In the genomic region with DNA sequence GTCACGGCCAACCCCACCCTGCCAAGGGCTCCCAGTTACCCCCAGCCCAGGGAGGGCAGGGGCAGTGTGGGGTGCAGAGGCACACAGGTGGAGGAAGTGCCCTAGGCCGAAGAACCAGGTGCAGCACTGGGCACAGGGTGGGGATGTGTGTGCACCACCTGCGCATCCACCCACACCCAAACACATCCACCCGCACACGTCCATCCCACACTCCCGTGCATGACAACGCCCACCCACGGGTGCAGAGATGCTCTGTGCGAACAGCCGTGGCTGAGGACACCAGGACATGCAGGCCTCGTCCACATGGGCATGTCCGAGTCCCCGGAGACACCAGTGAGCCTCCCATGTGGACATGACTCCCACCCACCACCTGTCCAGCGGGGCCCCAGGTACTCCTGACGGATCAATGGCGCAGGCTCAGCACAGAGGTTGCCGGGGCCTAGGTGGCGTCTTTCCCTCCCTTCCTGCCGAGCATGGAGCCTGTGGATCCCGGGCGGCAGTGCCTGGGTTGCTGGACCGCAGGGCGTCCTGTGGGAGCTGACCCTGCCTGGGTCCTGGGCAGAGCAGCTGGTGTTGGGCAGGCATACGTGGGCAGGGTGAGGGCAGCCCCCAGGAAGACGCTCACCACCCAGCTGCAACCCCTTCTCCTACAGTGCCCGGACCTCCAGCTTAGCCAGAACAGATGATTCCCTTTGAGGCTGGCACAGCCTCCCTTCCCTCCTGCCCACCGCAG, we compare ENCODE assay signal across 23 cellular contexts. TPM values are rescaled to one million over a fixed set of nuclear protein-coding genes. Genes with fewer than 3 reads are reported as not detected.
A peak's percentile ranks its signal among the peaks of the same experiment; 100 is the strongest.
DNase-seq lines count a peak whose midpoint lies in the region; ATAC-seq, FAIRE-seq and TF ChIP-seq lines count a peak whose summit lies in the region.
"Had no signal": no experiment of that assay in that cellular context is flagged by ENCODE, and none has a peak within 500 bp of the region (broad histone marks: within the 10 kb centered on the region; RNA-seq: fewer than 3 reads in every experiment).

No MANE protein-coding gene starts in this region.

- TF ChIP-seq POLR2A in H1 (IDR thresholded peaks at IDR 0.05; ENCODE audit: control extremely low read depth in 1 of 2, low read depth in 2 of 2, low read length in 2 of 2) = no peak

- WGBS in mammary epithelial cell (ENCODE audit: low coverage, missing lambda C conversion rate) = 95% methylated on average over 16 of the region's 27 CpGs
- WGBS in H1 (ENCODE audit: extremely low coverage in 1 of 2, insufficient coverage in 1 of 2, insufficient read length in 1 of 2, insufficient replicate concordance in 2 of 2, low coverage in 1 of 2, low lambda C conversion rate in 2 of 2, missing lambda C conversion rate in 1 of 2), 2 experiments = 84% methylated on average over 27 of the region's 27 CpGs; no CpG with 5 or more reads in 1 of the 2 experiments

- H3K23ac ChIP-seq in H1 (ENCODE audit: insufficient read length) = no peak overlapping the region

- BruUV-seq in MCF 10A (replicated peaks; lab: Mats Ljungman, UMichigan) = no TSS peak
- no TSS peak for BruUV-seq in mammary epithelial cell (replicated peaks; lab: Mats Ljungman, UMichigan)

- H3K27ac Mint-ChIP-seq in MCF 10A (ENCODE audit: low read depth, unreplicated experiment) = peak overlapping the region; percentile 54
- peak overlapping the region; percentile 45 for H3K27ac Mint-ChIP-seq in stimulated activated naive B cell treated with anti-CD40 and anti-IgM and Interleukin-4, amounts not matched to agents 10 μg/mL and 1 μg/mL and 100 μg/mL, for 72 hours
- H3K27ac Mint-ChIP-seq: CD4-positive, CD25-positive, alpha-beta regulatory T cell had no signal

- in situ Hi-C loops in mammary epithelial cell (cut with MboI; ENCODE audit: low sequenced_read_pairs in 2 of 2) = no loop called here

- H3K9me3 Mint-ChIP-seq in MCF 10A (ENCODE audit: unreplicated experiment) = no peaks in the 10 kb centered on the region
- no peaks in the 10 kb centered on the region for H3K9me3 Mint-ChIP-seq in stimulated activated naive B cell treated with anti-CD40 and anti-IgM and Interleukin-4, amounts not matched to agents 10 μg/mL and 1 μg/mL and 100 μg/mL, for 72 hours
- H3K9me3 Mint-ChIP-seq: CD4-positive, CD25-positive, alpha-beta regulatory T cell had no signal

- peaks cover 6% of the 10 kb centered on the region for H3K4me1 Mint-ChIP-seq in MCF 10A (ENCODE audit: insufficient read depth, unreplicated experiment)
- H3K4me1 Mint-ChIP-seq in stimulated activated naive B cell treated with anti-CD40 and anti-IgM and Interleukin-4, amounts not matched to agents 10 μg/mL and 1 μg/mL and 100 μg/mL, for 72 hours = peaks cover 24 to 28% of the 10 kb centered on the region in 2 donors

- H3K4ac ChIP-seq in H1 (replicated peaks; ENCODE audit: insufficient read length, low read depth, low read length) = no peak overlapping the region

- H3K9ac ChIP-seq in mammary epithelial cell (ENCODE audit: insufficient read depth, low read length) = no peak overlapping the region
- no peak overlapping the region for H3K9ac ChIP-seq in H1 (replicated peaks in 1 of 4; ENCODE audit: extremely low read depth in 1 of 4, low read depth in 3 of 4, low read length in 3 of 4)

- no peak overlapping the region for H2BK15ac ChIP-seq in H1 (ENCODE audit: low read length)

- H4K5ac ChIP-seq in H1 (ENCODE audit: insufficient read length, low read depth, low read length) = no peak overlapping the region

- H2BK20ac ChIP-seq in H1 (ENCODE audit: low read length) = no peak overlapping the region

- H3K27me3 ChIP-seq in mammary epithelial cell (ENCODE audit: insufficient read depth, low read length) (no peaks in the 10 kb centered on the region), H1 (replicated peaks in 1 of 4; ENCODE audit: control insufficient read depth in 3 of 4, extremely low read depth in 1 of 4, insufficient read depth in 3 of 4, low read length in 3 of 4) (no peaks in the 10 kb centered on the region), right atrium auricular region (no peaks in the 10 kb centered on the region)
- H3K27me3 ChIP-seq: SJCRH30 had no signal

- H3K27me3 Mint-ChIP-seq in MCF 10A (ENCODE audit: insufficient read depth, unreplicated experiment) = no peaks in the 10 kb centered on the region
- no peaks in the 10 kb centered on the region for H3K27me3 Mint-ChIP-seq in stimulated activated naive B cell treated with anti-CD40 and anti-IgM and Interleukin-4, amounts not matched to agents 10 μg/mL and 1 μg/mL and 100 μg/mL, for 72 hours
- H3K27me3 Mint-ChIP-seq: CD4-positive, CD25-positive, alpha-beta regulatory T cell had no signal

- CTCF ChIA-PET in MCF 10A (lab: Yijun Ruan, JAX) = no interaction called here
- CTCF ChIA-PET in mammary epithelial cell (lab: Charles Lee; ENCODE audit: low non-redundant PET) = no interaction called here
- CTCF ChIA-PET in HEK293 (lab: Yijun Ruan, JAX) = no interaction called here
- CTCF ChIA-PET in H1 (lab: Charles Lee; ENCODE audit: partially characterized antibody) = interaction anchor here (0.5 kb wide), 1 partner anchor 1000 kb away, joined by 3 read pairs; no protein-coding TSS in a partner anchor

- H3K36me3 ChIP-seq in mammary epithelial cell (ENCODE audit: insufficient read depth, low read length) (peaks cover 19% of the 10 kb centered on the region), HEK293 (ENCODE audit: control insufficient read depth in 2 of 2, insufficient read depth in 1 of 2, low read length in 2 of 2) (peaks cover 0 to 100% of the 10 kb centered on the region in 2 experiments; a peak in 2 of 3 replicates), H1 (ENCODE audit: control insufficient read depth in 2 of 4, insufficient read depth in 4 of 4, low read length in 3 of 4) (peaks cover 14 to 66% (median 32%) of the 10 kb centered on the region in 4 experiments; a peak in 7 of 8 replicates), right atrium auricular region (peaks cover 83% of the 10 kb centered on the region)

- no peak overlapping the region for H3K14ac ChIP-seq in H1 (ENCODE audit: insufficient read length)

- H3K56ac ChIP-seq in H1 (replicated peaks; ENCODE audit: insufficient read length, low read depth, low read length) = no peak overlapping the region

- no peak for ATAC-seq in stimulated activated naive B cell treated with anti-CD40 and anti-IgM and Interleukin-4, amounts not matched to agents 10 μg/mL and 1 μg/mL and 100 μg/mL, for 72 hours (replicated peaks)

- H3K4me1 ChIP-seq in mammary epithelial cell (ENCODE audit: insufficient read depth, low read length) (no peaks in the 10 kb centered on the region), HEK293 (ENCODE audit: control insufficient read depth, insufficient read depth, low read length) (no peaks in the 10 kb centered on the region), H1 (replicated peaks in 1 of 4; ENCODE audit: control insufficient read depth in 3 of 4, insufficient read depth in 4 of 4, low read length in 3 of 4) (no peaks in the 10 kb centered on the region), right atrium auricular region (peaks cover 0 to 35% of the 10 kb centered on the region in 2 donors)
- H3K4me1 ChIP-seq: SJCRH30 had no signal

- TF ChIP-seq CTCF in MCF 10A (IDR thresholded peaks at IDR 0.05; ENCODE audit: unreplicated experiment) = no peak
- TF ChIP-seq CTCF in mammary epithelial cell (conservative IDR thresholded peaks at IDR 0.05 in 1 of 2, IDR thresholded peaks at IDR 0.05 in 1 of 2; ENCODE audit: extremely low read depth in 1 of 2, insufficient read depth in 1 of 2, low read depth in 1 of 2, low read length in 2 of 2) = no peak
- no peak for TF ChIP-seq CTCF in HEK293 (tag by site-specific recombination; IDR thresholded peaks at IDR 0.05)
- no peak for TF ChIP-seq CTCF in H1 (IDR thresholded peaks at IDR 0.05; ENCODE audit: control extremely low read depth in 1 of 3, insufficient read depth in 1 of 3, low read depth in 1 of 3, low read length in 3 of 3)
- TF ChIP-seq CTCF in right atrium auricular region (IDR thresholded peaks at IDR 0.05) = no peak

- TF ChIP-seq EP300 in H1 (IDR thresholded peaks at IDR 0.05; ENCODE audit: borderline replicate concordance in 1 of 2, low read depth in 2 of 2, low read length in 2 of 2) = no peak

- peaks cover 11% of the 10 kb centered on the region for H3K79me1 ChIP-seq in H1 (ENCODE audit: low read depth, low read length)

- H3K4me3 ChIP-seq in mammary epithelial cell (replicated peaks in 1 of 3; ENCODE audit: insufficient read depth in 1 of 3, low read depth in 2 of 3, low read length in 3 of 3) (no peak overlapping the region), HEK293 (ENCODE audit: low read depth, low read length) (no peak overlapping the region), H1 (ENCODE audit: extremely low read depth in 1 of 4, insufficient read depth in 2 of 4, low read depth in 3 of 4, low read length in 4 of 4) (no peak overlapping the region), right atrium auricular region (no peak overlapping the region)
- H3K4me3 ChIP-seq: SJCRH30 had no signal

- dilution Hi-C loops in mammary epithelial cell (cut with HindIII; ENCODE audit: low sequenced_read_pairs) = no loop called here

- H3K4me3 Mint-ChIP-seq in MCF 10A (ENCODE audit: unreplicated experiment) = no peak overlapping the region
- no peak overlapping the region for H3K4me3 Mint-ChIP-seq in stimulated activated naive B cell treated with anti-CD40 and anti-IgM and Interleukin-4, amounts not matched to agents 10 μg/mL and 1 μg/mL and 100 μg/mL, for 72 hours
- H3K4me3 Mint-ChIP-seq: CD4-positive, CD25-positive, alpha-beta regulatory T cell had no signal

- H3K4me2 ChIP-seq in mammary epithelial cell (ENCODE audit: insufficient read depth, low read depth, low read length) = no peak overlapping the region
- no peak overlapping the region for H3K4me2 ChIP-seq in H1 (ENCODE audit: insufficient read depth in 1 of 2, low read depth in 2 of 2, low read length in 2 of 2)

- peaks cover 17% of the 10 kb centered on the region for H3K79me2 ChIP-seq in mammary epithelial cell (ENCODE audit: insufficient read depth, low read length)
- no peaks in the 10 kb centered on the region; a peak in 1 of 4 replicates for H3K79me2 ChIP-seq in H1 (ENCODE audit: control insufficient read depth in 1 of 2, insufficient read depth in 2 of 2, low read length in 2 of 2)

- H3K9me3 ChIP-seq in mammary epithelial cell (replicated peaks; ENCODE audit: insufficient read depth, low read length) (no peaks in the 10 kb centered on the region), HEK293 (ENCODE audit: control insufficient read depth, insufficient read depth, low read depth, low read length) (no peaks in the 10 kb centered on the region), H1 (ENCODE audit: insufficient read depth in 2 of 2, low read depth in 1 of 2, low read length in 1 of 2) (no peaks in the 10 kb centered on the region), right atrium auricular region (no peaks in the 10 kb centered on the region)
- H3K9me3 ChIP-seq: SJCRH30 had no signal

- H2AFZ ChIP-seq in mammary epithelial cell (ENCODE audit: low read depth, low read length) (no peak overlapping the region), H1 (ENCODE audit: low read length) (no peak overlapping the region)

- H3K36me3 Mint-ChIP-seq in MCF 10A (ENCODE audit: insufficient read depth, unreplicated experiment) = peaks cover 90% of the 10 kb centered on the region
- H3K36me3 Mint-ChIP-seq in stimulated activated naive B cell treated with anti-CD40 and anti-IgM and Interleukin-4, amounts not matched to agents 10 μg/mL and 1 μg/mL and 100 μg/mL, for 72 hours = peaks cover 73 to 75% of the 10 kb centered on the region in 2 donors

- H2BK120ac ChIP-seq in H1 (replicated peaks; ENCODE audit: low read depth, low read length) = no peak overlapping the region

- no peak for FAIRE-seq in H1 (lab: Jason Lieb, UNC)
- FAIRE-seq: D721Med, G401.6, RCC 7860 had no signal

- no peak for TF ChIP-seq RAD21 in H1 (IDR thresholded peaks at IDR 0.05 in 1 of 2, conservative IDR thresholded peaks at IDR 0.05 in 1 of 2; ENCODE audit: low read depth in 2 of 2, low read length in 2 of 2)

- no peak overlapping the region for H3K18ac ChIP-seq in H1 (ENCODE audit: extremely low read depth, low read length)

- intact Hi-C loops in MCF 10A (cut with micrococcal nuclease) (no loop called here), mammary epithelial cell (cut with micrococcal nuclease) (no loop called here)

- POLR2A ChIA-PET in MCF 10A (lab: Yijun Ruan, JAX) (no interaction called here), HEK293 (lab: Yijun Ruan, JAX) (no interaction called here), H1 (lab: Charles Lee; ENCODE audit: partially characterized antibody) (no interaction called here)

- no peak overlapping the region for H2AK5ac ChIP-seq in H1 (ENCODE audit: low read depth, low read length)

- H3K27ac ChIP-seq in mammary epithelial cell (ENCODE audit: insufficient read depth, low read depth, low read length) = no peak overlapping the region
- H3K27ac ChIP-seq in HEK293 (ENCODE audit: extremely low read depth, low read depth, low read length) = no peak overlapping the region
- peak overlapping the region; percentile 1; the same call in 1 of the 2 replicates for H3K27ac ChIP-seq in H1 (ENCODE audit: low read depth, low read length)
- H3K27ac ChIP-seq in right atrium auricular region = no peak overlapping the region
- H3K27ac ChIP-seq: SJCRH30 had no signal

- no peaks in the 10 kb centered on the region for H4K20me1 ChIP-seq in mammary epithelial cell (ENCODE audit: insufficient read depth, low read length)
- peaks cover 10 to 29% of the 10 kb centered on the region in 2 experiments for H4K20me1 ChIP-seq in H1 (replicated peaks in 1 of 2; ENCODE audit: control insufficient read depth in 1 of 2, insufficient read depth in 2 of 2, low read length in 2 of 2)

- peak overlapping the region; percentile 68; the same call in 1 of the 2 replicates for H4K8ac ChIP-seq in H1 (ENCODE audit: extremely low read depth, insufficient read depth, low read length)

- H2BK5ac ChIP-seq in H1 (ENCODE audit: low read depth, low read length) = no peak overlapping the region; the same call in 1 of the 2 replicates

- H3K23me2 ChIP-seq in H1 (ENCODE audit: low read depth, low read length) = no peaks in the 10 kb centered on the region

- no peak overlapping the region for H2BK12ac ChIP-seq in H1 (ENCODE audit: low read depth, low read length)

- H4K91ac ChIP-seq in H1 (replicated peaks; ENCODE audit: insufficient read length, low read length) = no peak overlapping the region

- DNase-seq in MCF 10A (ENCODE audit: unreplicated experiment) (no peak), mammary epithelial cell (no peak), H1 (ENCODE audit: low read depth in 1 of 2, low spot score in 2 of 2) (no peak), foreskin melanocyte (no peak), right atrium auricular region (ENCODE audit: low spot score) (no peak)
- no peak for DNase-seq in stimulated activated naive B cell treated with anti-CD40 and anti-IgM and Interleukin-4, amounts not matched to agents 10 μg/mL and 1 μg/mL and 100 μg/mL, for 72 hours
- DNase-seq: CD4-positive, CD25-positive, alpha-beta regulatory T cell; DMS53; GOT3; HCEC 1CT; Kasumi-1; MV-4-11; NCI-H1105 treated with DMSO at 0.1 percent for 48 hours; NCI-H146; NCI-H1930; NCI-H2107; NCI-H524; NCI-H774; SJCRH30 had no signal

RNA-seq across cellular contexts. Expression of a gene that starts 19.6 kb away (rescaled TPM):
- 133 and 152 TPM in 2 replicates for total RNA-seq in MCF 10A (2022)
- total RNA-seq in mammary epithelial cell = 100 to 1,000 TPM; 127 to 237 TPM
- 83.3 TPM for polyA plus RNA-seq in mammary epithelial cell
- polyA minus RNA-seq in mammary epithelial cell = 32.7 TPM
- 128 and 132 TPM in 2 replicates for total RNA-seq in H1 (2021; fragmentation: NEBNext Ultra II Directional; extraction: Animal tissue kit (Norgen Biotek cat#: 25700))
- polyA plus RNA-seq in H1 (2011; rRNA removed) = 185 and 308 TPM in 2 replicates
- polyA plus RNA-seq in H1 (2011; cell fraction: cytosol; rRNA removed) = 211 TPM
- 631 TPM for polyA plus RNA-seq in H1 (2011; cell fraction: nucleus; rRNA removed)
- 85.5 to 186 TPM (median 163 TPM) in 4 replicates for polyA plus RNA-seq in H1 (2012, experiment 1 of 2)
- 85.3 TPM for polyA plus RNA-seq in H1 (2012, experiment 2 of 2)
- 72.7 TPM for polyA plus RNA-seq in H1 (2013, experiment 1 of 2)
- polyA plus RNA-seq in H1 (2013, experiment 2 of 2) = 71.3 TPM
- polyA minus RNA-seq in H1 (2011; rRNA and poly(A)+ RNA removed) = 83.5 and 84.0 TPM in 2 replicates
- polyA minus RNA-seq in H1 (2011; cell fraction: cytosol; rRNA and poly(A)+ RNA removed) = 128 TPM
- polyA minus RNA-seq in H1 (2011; cell fraction: nucleus; rRNA and poly(A)+ RNA removed) = 95.0 TPM
- total RNA-seq in right atrium auricular region = 100 to 1,000 TPM; 104 to 140 TPM

RNA-seq across cellular contexts. Expression of a gene that starts 56.9 kb away (rescaled TPM):
- total RNA-seq in MCF 10A (2022) (0.54 and 0.64 TPM in 2 replicates), mammary epithelial cell (1 to 10 TPM in 1 of 2 donors, under 1 TPM in 1; 0.83 to 1.2 TPM), right atrium auricular region (10 to 100 TPM; 13.0 to 20.8 TPM)
- polyA plus RNA-seq in mammary epithelial cell (0.11 TPM), H1 (2011; rRNA removed) (2.8 and 5.2 TPM in 2 replicates)
- not detected for polyA minus RNA-seq in mammary epithelial cell
- total RNA-seq in H1 (2021; fragmentation: NEBNext Ultra II Directional; extraction: Animal tissue kit (Norgen Biotek cat#: 25700)) = 2.8 and 3.2 TPM in 2 replicates
- 3.7 TPM for polyA plus RNA-seq in H1 (2011; cell fraction: cytosol; rRNA removed)
- 16.5 TPM for polyA plus RNA-seq in H1 (2011; cell fraction: nucleus; rRNA removed)
- 1.8 to 3.9 TPM (median 3.1 TPM) in 4 replicates for polyA plus RNA-seq in H1 (2012, experiment 1 of 2)
- polyA plus RNA-seq in H1 (2012, experiment 2 of 2) = 2.1 TPM
- 4.0 TPM for polyA plus RNA-seq in H1 (2013, experiment 1 of 2)
- polyA plus RNA-seq in H1 (2013, experiment 2 of 2) = 3.3 TPM
- 0.15 and 0.79 TPM in 2 replicates for polyA minus RNA-seq in H1 (2011; rRNA and poly(A)+ RNA removed)
- 4.3 TPM for polyA minus RNA-seq in H1 (2011; cell fraction: cytosol; rRNA and poly(A)+ RNA removed)
- 5.1 TPM for polyA minus RNA-seq in H1 (2011; cell fraction: nucleus; rRNA and poly(A)+ RNA removed)
